1 cellular context compared by ENCODE assay signal in genomic region chr5:112921031-112921832, GRCh38.
A peak's percentile ranks its signal among the peaks of the same experiment; 100 is the strongest.
TF ChIP-seq lines count a peak whose summit lies in the region.

No MANE protein-coding gene starts in this region.

TF ChIP-seq in HepG2, 621 proteins besides CTCF, POLR2A, EP300 and RAD21 (continued from another document and continues in another):
- TF ChIP-seq REST (IDR thresholded peaks at IDR 0.05; ENCODE audit: borderline replicate concordance in 1 of 2, low read depth in 1 of 2, low read length in 2 of 2): 0 out of 4 replicates have a peak, but pooled peaks of 1 of the 2 experiments have one; percentile 21
- 0 out of 2 replicates have a peak, but pooled peaks have one; percentile 63 for TF ChIP-seq ZSCAN31 (CRISPR knock-in tag; IDR thresholded peaks at IDR 0.05; ENCODE audit: low read depth)
- no peak for TF ChIP-seq ISL2 (CRISPR knock-in tag; IDR thresholded peaks at IDR 0.05)
- TF ChIP-seq ZFX (CRISPR knock-in tag; IDR thresholded peaks at IDR 0.05; ENCODE audit: low read depth): peak; percentile 95
- TF ChIP-seq YEATS4 (CRISPR knock-in tag; IDR thresholded peaks at IDR 0.05; ENCODE audit: borderline replicate concordance): 0 out of 2 replicates have a peak, but pooled peaks have one; percentile 39
- TF ChIP-seq ZMYM3 (CRISPR knock-in tag; IDR thresholded peaks at IDR 0.05): peak; percentile 11; the same call in 1 of the 2 replicates
- peak; percentile 45; the same call in 1 of the 2 replicates for TF ChIP-seq ZBTB7B (CRISPR knock-in tag; IDR thresholded peaks at IDR 0.05)
- no peak for TF ChIP-seq HMGXB3 (CRISPR knock-in tag; IDR thresholded peaks at IDR 0.05; ENCODE audit: borderline replicate concordance)
- TF ChIP-seq PHF8 (CRISPR knock-in tag; IDR thresholded peaks at IDR 0.05): peak; percentile 89
- peak; percentile 44; the same call in 1 of the 2 replicates for TF ChIP-seq ZNF547 (CRISPR knock-in tag; IDR thresholded peaks at IDR 0.05)
- TF ChIP-seq, protein P1, sequence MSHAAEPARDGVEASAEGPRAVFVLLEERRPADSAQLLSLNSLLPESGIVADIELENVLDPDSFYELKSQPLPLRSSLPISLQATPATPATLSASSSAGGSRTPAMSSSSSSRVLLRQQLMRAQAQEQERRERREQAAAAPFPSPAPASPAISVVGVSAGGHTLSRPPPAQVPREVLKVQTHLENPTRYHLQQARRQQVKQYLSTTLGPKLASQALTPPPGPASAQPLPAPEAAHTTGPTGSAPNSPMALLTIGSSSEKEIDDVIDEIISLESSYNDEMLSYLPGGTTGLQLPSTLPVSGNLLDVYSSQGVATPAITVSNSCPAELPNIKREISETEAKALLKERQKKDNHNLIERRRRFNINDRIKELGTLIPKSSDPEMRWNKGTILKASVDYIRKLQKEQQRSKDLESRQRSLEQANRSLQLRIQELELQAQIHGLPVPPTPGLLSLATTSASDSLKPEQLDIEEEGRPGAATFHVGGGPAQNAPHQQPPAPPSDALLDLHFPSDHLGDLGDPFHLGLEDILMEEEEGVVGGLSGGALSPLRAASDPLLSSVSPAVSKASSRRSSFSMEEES (CRISPR knock-in tag; IDR thresholded peaks at IDR 0.05): no peak; the same call in 1 of the 2 replicates
- TF ChIP-seq, protein P2, sequence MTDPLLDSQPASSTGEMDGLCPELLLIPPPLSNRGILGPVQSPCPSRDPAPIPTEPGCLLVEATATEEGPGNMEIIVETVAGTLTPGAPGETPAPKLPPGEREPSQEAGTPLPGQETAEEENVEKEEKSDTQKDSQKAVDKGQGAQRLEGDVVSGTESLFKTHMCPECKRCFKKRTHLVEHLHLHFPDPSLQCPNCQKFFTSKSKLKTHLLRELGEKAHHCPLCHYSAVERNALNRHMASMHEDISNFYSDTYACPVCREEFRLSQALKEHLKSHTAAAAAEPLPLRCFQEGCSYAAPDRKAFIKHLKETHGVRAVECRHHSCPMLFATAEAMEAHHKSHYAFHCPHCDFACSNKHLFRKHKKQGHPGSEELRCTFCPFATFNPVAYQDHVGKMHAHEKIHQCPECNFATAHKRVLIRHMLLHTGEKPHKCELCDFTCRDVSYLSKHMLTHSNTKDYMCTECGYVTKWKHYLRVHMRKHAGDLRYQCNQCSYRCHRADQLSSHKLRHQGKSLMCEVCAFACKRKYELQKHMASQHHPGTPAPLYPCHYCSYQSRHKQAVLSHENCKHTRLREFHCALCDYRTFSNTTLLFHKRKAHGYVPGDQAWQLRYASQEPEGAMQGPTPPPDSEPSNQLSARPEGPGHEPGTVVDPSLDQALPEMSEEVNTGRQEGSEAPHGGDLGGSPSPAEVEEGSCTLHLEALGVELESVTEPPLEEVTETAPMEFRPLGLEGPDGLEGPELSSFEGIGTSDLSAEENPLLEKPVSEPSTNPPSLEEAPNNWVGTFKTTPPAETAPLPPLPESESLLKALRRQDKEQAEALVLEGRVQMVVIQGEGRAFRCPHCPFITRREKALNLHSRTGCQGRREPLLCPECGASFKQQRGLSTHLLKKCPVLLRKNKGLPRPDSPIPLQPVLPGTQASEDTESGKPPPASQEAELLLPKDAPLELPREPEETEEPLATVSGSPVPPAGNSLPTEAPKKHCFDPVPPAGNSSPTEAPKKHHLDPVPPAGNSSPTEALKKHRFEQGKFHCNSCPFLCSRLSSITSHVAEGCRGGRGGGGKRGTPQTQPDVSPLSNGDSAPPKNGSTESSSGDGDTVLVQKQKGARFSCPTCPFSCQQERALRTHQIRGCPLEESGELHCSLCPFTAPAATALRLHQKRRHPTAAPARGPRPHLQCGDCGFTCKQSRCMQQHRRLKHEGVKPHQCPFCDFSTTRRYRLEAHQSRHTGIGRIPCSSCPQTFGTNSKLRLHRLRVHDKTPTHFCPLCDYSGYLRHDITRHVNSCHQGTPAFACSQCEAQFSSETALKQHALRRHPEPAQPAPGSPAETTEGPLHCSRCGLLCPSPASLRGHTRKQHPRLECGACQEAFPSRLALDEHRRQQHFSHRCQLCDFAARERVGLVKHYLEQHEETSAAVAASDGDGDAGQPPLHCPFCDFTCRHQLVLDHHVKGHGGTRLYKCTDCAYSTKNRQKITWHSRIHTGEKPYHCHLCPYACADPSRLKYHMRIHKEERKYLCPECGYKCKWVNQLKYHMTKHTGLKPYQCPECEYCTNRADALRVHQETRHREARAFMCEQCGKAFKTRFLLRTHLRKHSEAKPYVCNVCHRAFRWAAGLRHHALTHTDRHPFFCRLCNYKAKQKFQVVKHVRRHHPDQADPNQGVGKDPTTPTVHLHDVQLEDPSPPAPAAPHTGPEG (CRISPR knock-in tag; IDR thresholded peaks at IDR 0.05): peak; percentile 96
- peak; percentile 85 for TF ChIP-seq RBFOX2 (IDR thresholded peaks at IDR 0.05; ENCODE audit: low read depth, low read length)
- TF ChIP-seq AGO2 (optimal IDR thresholded peaks at IDR 0.05; ENCODE audit: low read depth, low read length): peak; percentile 84
- TF ChIP-seq ZNF747 (CRISPR knock-in tag; IDR thresholded peaks at IDR 0.05; ENCODE audit: borderline replicate concordance): 0 out of 2 replicates have a peak, but pooled peaks have one; percentile 23
- peak; percentile 41 for TF ChIP-seq HNRNPK (IDR thresholded peaks at IDR 0.05; ENCODE audit: low read depth, low read length, poor library complexity, severe bottlenecking)
- TF ChIP-seq, protein P3, sequence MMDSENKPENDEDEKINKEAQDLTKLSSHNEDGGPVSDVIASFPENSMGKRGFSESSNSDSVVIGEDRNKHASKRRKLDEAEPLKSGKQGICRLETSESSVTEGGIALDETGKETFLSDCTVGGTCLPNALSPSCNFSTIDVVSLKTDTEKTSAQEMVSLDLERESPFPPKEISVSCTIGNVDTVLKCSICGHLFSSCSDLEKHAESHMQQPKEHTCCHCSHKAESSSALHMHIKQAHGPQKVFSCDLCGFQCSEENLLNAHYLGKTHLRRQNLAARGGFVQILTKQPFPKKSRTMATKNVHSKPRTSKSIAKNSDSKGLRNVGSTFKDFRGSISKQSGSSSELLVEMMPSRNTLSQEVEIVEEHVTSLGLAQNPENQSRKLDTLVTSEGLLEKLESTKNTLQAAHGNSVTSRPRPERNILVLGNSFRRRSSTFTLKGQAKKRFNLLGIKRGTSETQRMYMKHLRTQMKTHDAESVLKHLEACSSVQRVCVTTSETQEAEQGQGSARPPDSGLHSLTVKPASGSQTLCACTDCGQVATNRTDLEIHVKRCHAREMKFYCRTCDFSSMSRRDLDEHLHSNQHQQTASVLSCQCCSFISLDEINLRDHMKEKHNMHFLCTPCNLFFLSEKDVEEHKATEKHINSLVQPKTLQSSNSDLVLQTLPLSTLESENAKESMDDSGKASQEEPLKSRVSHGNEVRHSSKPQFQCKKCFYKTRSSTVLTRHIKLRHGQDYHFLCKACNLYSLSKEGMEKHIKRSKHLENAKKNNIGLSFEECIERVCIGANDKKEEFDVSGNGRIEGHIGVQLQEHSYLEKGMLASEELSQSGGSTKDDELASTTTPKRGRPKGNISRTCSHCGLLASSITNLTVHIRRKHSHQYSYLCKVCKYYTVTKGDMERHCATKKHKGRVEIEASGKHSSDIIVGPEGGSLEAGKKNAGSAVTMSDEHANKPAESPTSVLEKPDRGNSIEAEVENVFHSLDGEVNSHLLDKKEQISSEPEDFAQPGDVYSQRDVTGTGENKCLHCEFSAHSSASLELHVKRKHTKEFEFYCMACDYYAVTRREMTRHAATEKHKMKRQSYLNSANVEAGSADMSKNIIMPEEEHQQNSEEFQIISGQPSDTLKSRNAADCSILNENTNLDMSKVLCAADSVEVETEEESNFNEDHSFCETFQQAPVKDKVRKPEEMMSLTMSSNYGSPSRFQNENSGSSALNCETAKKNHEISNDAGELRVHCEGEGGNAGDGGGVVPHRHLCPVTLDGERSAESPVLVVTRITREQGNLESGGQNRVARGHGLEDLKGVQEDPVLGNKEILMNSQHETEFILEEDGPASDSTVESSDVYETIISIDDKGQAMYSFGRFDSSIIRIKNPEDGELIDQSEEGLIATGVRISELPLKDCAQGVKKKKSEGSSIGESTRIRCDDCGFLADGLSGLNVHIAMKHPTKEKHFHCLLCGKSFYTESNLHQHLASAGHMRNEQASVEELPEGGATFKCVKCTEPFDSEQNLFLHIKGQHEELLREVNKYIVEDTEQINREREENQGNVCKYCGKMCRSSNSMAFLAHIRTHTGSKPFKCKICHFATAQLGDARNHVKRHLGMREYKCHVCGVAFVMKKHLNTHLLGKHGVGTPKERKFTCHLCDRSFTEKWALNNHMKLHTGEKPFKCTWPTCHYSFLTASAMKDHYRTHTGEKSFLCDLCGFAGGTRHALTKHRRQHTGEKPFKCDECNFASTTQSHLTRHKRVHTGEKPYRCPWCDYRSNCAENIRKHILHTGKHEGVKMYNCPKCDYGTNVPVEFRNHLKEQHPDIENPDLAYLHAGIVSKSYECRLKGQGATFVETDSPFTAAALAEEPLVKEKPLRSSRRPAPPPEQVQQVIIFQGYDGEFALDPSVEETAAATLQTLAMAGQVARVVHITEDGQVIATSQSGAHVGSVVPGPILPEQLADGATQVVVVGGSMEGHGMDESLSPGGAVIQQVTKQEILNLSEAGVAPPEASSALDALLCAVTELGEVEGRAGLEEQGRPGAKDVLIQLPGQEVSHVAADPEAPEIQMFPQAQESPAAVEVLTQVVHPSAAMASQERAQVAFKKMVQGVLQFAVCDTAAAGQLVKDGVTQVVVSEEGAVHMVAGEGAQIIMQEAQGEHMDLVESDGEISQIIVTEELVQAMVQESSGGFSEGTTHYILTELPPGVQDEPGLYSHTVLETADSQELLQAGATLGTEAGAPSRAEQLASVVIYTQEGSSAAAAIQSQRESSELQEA (CRISPR knock-in tag; IDR thresholded peaks at IDR 0.05; ENCODE audit: not compliant biosample characterization): peak; percentile 90
- TF ChIP-seq, protein P4, sequence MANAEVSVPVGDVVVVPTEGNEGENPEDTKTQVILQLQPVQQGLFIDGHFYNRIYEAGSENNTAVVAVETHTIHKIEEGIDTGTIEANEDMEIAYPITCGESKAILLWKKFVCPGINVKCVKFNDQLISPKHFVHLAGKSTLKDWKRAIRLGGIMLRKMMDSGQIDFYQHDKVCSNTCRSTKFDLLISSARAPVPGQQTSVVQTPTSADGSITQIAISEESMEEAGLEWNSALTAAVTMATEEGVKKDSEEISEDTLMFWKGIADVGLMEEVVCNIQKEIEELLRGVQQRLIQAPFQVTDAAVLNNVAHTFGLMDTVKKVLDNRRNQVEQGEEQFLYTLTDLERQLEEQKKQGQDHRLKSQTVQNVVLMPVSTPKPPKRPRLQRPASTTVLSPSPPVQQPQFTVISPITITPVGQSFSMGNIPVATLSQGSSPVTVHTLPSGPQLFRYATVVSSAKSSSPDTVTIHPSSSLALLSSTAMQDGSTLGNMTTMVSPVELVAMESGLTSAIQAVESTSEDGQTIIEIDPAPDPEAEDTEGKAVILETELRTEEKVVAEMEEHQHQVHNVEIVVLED (CRISPR knock-in tag; IDR thresholded peaks at IDR 0.05; ENCODE audit: borderline replicate concordance): peak; percentile 41; the same call in 1 of the 2 replicates
- TF ChIP-seq ZNF121 (CRISPR knock-in tag; IDR thresholded peaks at IDR 0.05): peak; percentile 17
- 0 out of 2 replicates have a peak, but pooled peaks have one; percentile 41 for TF ChIP-seq ZNF34 (CRISPR knock-in tag; IDR thresholded peaks at IDR 0.05; ENCODE audit: borderline replicate concordance)
- no peak for TF ChIP-seq BATF2 (CRISPR knock-in tag; IDR thresholded peaks at IDR 0.05)
- TF ChIP-seq PAWR (CRISPR knock-in tag; IDR thresholded peaks at IDR 0.05; ENCODE audit: borderline replicate concordance): 0 out of 2 replicates have a peak, but pooled peaks have one; percentile 35
- TF ChIP-seq ZNF556 (CRISPR knock-in tag; IDR thresholded peaks at IDR 0.05; ENCODE audit: borderline replicate concordance): no peak
